ENCODE assay signal across 9 cellular contexts in the genomic region with DNA sequence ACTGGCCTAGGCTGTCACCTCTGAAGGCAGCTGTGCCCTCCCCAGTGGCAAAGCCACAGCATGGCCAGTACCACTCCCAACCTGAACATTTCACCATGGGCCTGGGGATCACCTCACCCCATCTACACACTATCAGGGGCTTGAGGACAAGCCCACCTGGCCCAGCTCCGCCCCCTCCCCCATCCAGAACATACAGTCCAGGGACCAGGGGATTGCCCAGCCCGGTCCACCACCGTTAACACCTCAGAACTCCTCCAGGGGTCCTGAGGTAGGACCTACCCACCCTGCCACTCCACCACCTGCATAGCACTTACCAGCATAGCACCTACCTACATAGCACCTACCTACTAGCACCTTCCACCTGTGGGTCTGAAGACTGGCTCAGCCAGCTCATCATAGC.
"Had no signal": no experiment of that assay in that cellular context is flagged by ENCODE, and none has a peak within 500 bp of the region (broad histone marks: within the 10 kb centered on the region; RNA-seq: fewer than 3 reads in every experiment).

No MANE protein-coding gene starts in this region.

- H3K9ac ChIP-seq: GM23248 had no signal

- DNase-seq: GM23248, GOT3, H7, HFFc6 had no signal

- H3K4me1 ChIP-seq: HAP-1 had no signal

- ATAC-seq: HCT116, HepG2 had no signal

- H3K9me3 ChIP-seq: HAP-1 had no signal

- H3K4me3 Mint-ChIP-seq: HFFc6, IgD-negative memory B cell had no signal

- H3K4me3 ChIP-seq: GM23248, HAP-1 had no signal

- H3K4me1 Mint-ChIP-seq: IgD-negative memory B cell had no signal

- H3K36me3 Mint-ChIP-seq: IgD-negative memory B cell had no signal

- H3K27ac Mint-ChIP-seq: HFFc6, IgD-negative memory B cell had no signal

- H3K36me3 ChIP-seq: HAP-1 had no signal

- H3K27ac ChIP-seq: GM23248, HL-60 had no signal

- FAIRE-seq: HepG2 had no signal
